Comparison of ENCODE assay signal across 1 cellular context in genomic region chr3:18987862-18988447, GRCh38.
TF ChIP-seq lines count a peak whose summit lies in the region.

No MANE protein-coding gene starts in this region.

TF ChIP-seq in GM23338, 12 proteins besides CTCF, POLR2A, EP300 and RAD21 (continued from another document):
- TF ChIP-seq, protein P1, sequence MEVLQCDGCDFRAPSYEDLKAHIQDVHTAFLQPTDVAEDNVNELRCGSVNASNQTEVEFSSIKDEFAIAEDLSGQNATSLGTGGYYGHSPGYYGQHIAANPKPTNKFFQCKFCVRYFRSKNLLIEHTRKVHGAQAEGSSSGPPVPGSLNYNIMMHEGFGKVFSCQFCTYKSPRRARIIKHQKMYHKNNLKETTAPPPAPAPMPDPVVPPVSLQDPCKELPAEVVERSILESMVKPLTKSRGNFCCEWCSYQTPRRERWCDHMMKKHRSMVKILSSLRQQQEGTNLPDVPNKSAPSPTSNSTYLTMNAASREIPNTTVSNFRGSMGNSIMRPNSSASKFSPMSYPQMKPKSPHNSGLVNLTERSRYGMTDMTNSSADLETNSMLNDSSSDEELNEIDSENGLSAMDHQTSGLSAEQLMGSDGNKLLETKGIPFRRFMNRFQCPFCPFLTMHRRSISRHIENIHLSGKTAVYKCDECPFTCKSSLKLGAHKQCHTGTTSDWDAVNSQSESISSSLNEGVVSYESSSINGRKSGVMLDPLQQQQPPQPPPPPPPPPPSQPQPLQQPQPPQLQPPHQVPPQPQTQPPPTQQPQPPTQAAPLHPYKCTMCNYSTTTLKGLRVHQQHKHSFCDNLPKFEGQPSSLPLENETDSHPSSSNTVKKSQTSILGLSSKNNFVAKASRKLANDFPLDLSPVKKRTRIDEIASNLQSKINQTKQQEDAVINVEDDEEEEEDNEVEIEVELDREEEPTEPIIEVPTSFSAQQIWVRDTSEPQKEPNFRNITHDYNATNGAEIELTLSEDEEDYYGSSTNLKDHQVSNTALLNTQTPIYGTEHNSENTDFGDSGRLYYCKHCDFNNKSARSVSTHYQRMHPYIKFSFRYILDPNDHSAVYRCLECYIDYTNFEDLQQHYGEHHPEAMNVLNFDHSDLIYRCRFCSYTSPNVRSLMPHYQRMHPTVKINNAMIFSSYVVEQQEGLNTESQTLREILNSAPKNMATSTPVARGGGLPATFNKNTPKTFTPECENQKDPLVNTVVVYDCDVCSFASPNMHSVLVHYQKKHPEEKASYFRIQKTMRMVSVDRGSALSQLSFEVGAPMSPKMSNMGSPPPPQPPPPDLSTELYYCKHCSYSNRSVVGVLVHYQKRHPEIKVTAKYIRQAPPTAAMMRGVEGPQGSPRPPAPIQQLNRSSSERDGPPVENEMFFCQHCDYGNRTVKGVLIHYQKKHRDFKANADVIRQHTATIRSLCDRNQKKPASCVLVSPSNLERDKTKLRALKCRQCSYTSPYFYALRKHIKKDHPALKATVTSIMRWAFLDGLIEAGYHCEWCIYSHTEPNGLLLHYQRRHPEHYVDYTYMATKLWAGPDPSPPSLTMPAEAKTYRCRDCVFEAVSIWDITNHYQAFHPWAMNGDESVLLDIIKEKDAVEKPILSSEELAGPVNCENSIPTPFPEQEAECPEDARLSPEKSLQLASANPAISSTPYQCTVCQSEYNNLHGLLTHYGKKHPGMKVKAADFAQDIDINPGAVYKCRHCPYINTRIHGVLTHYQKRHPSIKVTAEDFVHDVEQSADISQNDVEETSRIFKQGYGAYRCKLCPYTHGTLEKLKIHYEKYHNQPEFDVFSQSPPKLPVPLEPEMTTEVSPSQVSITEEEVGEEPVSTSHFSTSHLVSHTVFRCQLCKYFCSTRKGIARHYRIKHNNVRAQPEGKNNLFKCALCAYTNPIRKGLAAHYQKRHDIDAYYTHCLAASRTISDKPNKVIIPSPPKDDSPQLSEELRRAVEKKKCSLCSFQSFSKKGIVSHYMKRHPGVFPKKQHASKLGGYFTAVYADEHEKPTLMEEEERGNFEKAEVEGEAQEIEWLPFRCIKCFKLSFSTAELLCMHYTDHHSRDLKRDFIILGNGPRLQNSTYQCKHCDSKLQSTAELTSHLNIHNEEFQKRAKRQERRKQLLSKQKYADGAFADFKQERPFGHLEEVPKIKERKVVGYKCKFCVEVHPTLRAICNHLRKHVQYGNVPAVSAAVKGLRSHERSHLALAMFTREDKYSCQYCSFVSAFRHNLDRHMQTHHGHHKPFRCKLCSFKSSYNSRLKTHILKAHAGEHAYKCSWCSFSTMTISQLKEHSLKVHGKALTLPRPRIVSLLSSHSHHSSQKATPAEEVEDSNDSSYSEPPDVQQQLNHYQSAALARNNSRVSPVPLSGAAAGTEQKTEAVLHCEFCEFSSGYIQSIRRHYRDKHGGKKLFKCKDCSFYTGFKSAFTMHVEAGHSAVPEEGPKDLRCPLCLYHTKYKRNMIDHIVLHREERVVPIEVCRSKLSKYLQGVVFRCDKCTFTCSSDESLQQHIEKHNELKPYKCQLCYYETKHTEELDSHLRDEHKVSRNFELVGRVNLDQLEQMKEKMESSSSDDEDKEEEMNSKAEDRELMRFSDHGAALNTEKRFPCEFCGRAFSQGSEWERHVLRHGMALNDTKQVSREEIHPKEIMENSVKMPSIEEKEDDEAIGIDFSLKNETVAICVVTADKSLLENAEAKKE (CRISPR knock-in tag; IDR thresholded peaks at IDR 0.05), result no peak
- TF ChIP-seq ZNF331 (CRISPR knock-in tag; IDR thresholded peaks at IDR 0.05; ENCODE audit: low read depth) (no peak), EZH2 (IDR thresholded peaks at IDR 0.05; ENCODE audit: low read depth, unreplicated experiment) (no peak), JUNB (IDR thresholded peaks at IDR 0.05; ENCODE audit: unreplicated experiment) (no peak), CREB1 (CRISPR knock-in tag; IDR thresholded peaks at IDR 0.05; ENCODE audit: low read depth) (no peak), ETS1 (IDR thresholded peaks at IDR 0.05) (no peak), ZNF114 (CRISPR knock-in tag; IDR thresholded peaks at IDR 0.05) (no peak), NANOG (IDR thresholded peaks at IDR 0.05; ENCODE audit: borderline replicate concordance) (no peak)
- TF ChIP-seq, protein P2, sequence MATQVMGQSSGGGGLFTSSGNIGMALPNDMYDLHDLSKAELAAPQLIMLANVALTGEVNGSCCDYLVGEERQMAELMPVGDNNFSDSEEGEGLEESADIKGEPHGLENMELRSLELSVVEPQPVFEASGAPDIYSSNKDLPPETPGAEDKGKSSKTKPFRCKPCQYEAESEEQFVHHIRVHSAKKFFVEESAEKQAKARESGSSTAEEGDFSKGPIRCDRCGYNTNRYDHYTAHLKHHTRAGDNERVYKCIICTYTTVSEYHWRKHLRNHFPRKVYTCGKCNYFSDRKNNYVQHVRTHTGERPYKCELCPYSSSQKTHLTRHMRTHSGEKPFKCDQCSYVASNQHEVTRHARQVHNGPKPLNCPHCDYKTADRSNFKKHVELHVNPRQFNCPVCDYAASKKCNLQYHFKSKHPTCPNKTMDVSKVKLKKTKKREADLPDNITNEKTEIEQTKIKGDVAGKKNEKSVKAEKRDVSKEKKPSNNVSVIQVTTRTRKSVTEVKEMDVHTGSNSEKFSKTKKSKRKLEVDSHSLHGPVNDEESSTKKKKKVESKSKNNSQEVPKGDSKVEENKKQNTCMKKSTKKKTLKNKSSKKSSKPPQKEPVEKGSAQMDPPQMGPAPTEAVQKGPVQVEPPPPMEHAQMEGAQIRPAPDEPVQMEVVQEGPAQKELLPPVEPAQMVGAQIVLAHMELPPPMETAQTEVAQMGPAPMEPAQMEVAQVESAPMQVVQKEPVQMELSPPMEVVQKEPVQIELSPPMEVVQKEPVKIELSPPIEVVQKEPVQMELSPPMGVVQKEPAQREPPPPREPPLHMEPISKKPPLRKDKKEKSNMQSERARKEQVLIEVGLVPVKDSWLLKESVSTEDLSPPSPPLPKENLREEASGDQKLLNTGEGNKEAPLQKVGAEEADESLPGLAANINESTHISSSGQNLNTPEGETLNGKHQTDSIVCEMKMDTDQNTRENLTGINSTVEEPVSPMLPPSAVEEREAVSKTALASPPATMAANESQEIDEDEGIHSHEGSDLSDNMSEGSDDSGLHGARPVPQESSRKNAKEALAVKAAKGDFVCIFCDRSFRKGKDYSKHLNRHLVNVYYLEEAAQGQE (IDR thresholded peaks at IDR 0.05; ENCODE audit: unreplicated experiment), result no peak
TF ChIP-seq in GM23338: peak in this region for 0.
